1 cellular context compared by ENCODE assay signal in the genomic region with DNA sequence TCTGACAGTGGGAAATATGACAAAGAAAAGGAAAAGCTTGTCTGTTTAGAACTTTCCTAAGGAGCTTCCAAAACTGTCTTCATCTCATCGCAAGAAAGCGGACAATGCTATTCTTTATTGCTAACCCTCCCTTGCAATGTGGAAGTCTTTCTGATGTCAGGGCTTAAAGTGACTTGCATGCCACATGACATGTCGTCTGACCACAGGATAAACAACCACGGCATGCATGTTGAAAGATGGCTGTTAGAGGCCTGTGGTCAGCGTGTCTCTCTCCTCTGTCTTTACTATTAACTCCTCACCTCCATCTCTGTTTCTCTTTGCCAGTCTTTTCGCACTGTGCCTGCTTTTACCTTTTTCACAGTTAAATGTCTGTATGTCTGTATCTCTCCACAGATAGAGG.
TF ChIP-seq lines count a peak whose summit lies in the region.

No MANE protein-coding gene starts in this region.

TF ChIP-seq in K562, 482 proteins besides CTCF, POLR2A, EP300 and RAD21:
- TF ChIP-seq MEIS2 (IDR thresholded peaks at IDR 0.05; ENCODE audit: partially characterized antibody), result peak; percentile 40
- TF ChIP-seq MXD1 (CRISPR knock-in tag; IDR thresholded peaks at IDR 0.05; ENCODE audit: borderline replicate concordance, poor library complexity, severe bottlenecking), result no peak
- TF ChIP-seq ZNF785 (CRISPR knock-in tag; IDR thresholded peaks at IDR 0.05), result no peak
- TF ChIP-seq, protein P1, sequence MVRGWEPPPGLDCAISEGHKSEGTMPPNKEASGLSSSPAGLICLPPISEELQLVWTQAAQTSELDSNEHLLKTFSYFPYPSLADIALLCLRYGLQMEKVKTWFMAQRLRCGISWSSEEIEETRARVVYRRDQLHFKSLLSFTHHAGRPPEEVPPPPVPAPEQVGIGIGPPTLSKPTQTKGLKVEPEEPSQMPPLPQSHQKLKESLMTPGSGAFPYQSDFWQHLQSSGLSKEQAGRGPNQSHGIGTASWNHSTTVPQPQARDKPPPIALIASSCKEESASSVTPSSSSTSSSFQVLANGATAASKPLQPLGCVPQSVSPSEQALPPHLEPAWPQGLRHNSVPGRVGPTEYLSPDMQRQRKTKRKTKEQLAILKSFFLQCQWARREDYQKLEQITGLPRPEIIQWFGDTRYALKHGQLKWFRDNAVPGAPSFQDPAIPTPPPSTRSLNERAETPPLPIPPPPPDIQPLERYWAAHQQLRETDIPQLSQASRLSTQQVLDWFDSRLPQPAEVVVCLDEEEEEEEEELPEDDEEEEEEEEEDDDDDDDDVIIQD (CRISPR knock-in tag; IDR thresholded peaks at IDR 0.05), result no peak
